In the genomic region with DNA sequence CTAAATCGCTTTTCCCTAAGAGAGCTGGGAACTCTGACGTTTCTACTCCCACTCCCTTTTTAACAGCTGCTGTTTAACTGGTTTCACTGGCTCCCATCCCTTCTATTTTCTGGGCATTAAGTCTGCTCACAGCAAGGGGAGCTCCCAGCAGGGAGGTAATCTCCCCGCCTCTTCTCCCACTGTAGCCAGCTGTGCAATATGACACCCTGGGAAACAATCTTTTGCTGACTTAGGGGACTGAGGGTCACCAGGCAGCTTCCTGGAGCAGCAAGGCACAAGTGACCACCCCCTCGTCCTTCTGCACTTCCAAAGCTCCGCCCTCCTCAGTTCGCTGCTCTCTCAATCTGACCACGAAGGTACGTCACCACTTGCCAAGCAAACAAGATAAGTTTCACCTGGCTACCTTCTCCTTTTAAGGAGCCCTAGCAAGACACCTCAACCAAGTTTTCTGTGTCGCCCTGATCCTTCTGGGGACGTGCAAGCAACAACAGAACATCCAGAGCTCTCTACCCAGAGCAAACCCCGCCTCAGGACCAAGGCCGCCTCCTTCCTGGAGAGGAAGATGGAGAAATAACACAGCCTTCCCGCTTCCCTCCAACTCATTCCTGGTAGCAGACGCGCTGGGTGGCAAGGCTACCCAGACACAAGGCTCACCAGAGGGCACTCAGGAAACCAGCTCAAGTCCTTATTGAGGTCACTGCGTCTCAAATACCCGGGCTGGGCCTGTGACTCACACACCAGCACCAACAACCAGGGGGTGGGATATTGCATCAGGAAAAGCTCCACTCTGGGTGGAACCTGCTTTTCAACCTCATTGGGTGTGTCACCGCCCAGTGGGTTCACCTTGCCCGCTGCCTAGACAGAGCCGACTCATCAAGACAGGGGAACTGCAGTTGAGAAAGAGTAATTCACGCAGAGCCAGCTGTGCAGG, we compare ENCODE assay signal across 8 cellular contexts.
DNase-seq lines count a peak whose midpoint lies in the region; ATAC-seq and TF ChIP-seq lines count a peak whose summit lies in the region.

No MANE protein-coding gene starts in this region.

- no peaks in the 10 kb centered on the region for H3K9me3 ChIP-seq in esophagus squamous epithelium
- H3K9me3 ChIP-seq in stomach, result no peaks in the 10 kb centered on the region

- H3K27ac Mint-ChIP-seq in natural killer cell, result peak overlapping the region; percentile 53 to 71

- peaks cover 46 to 97% (median 66%) of the 10 kb centered on the region in 3 donors for H3K4me1 ChIP-seq in esophagus squamous epithelium
- H3K4me1 ChIP-seq in stomach, result peaks cover 68 to 91% (median 80%) of the 10 kb centered on the region in 4 donors

- H3K27ac ChIP-seq in esophagus squamous epithelium (peak overlapping the region; percentile 86 to 90 (median 88)), stomach (peak overlapping the region; percentile 85 to 94 (median 90))

- H3K4me3 ChIP-seq in esophagus squamous epithelium (peak overlapping the region in 3 of 4 donors; percentile 13 to 44 (median 17)), stomach (peak overlapping the region in 1 of 4 donors; percentile 20)

- 24 to 41% methylated on average over 3 to 20 of the region's 21 CpGs for WGBS in esophagus squamous epithelium, 2 donors
- WGBS in stomach, 5 donors, result 11 to 32% (median 18%) methylated on average over 19 to 21 of the region's 21 CpGs

- H3K27me3 ChIP-seq in esophagus squamous epithelium (no peaks in the 10 kb centered on the region), stomach (no peaks in the 10 kb centered on the region)

- TF ChIP-seq CTCF in esophagus squamous epithelium (IDR thresholded peaks at IDR 0.05), result peak in 1 of 6 experiments; percentile 12
- TF ChIP-seq CTCF in natural killer cell (IDR thresholded peaks at IDR 0.05), result no peak
- TF ChIP-seq CTCF in stomach (IDR thresholded peaks at IDR 0.05), result no peak

- TF ChIP-seq EP300 in stomach (IDR thresholded peaks at IDR 0.05), result peak; percentile 59

- no peak overlapping the region for H3K4me3 Mint-ChIP-seq in natural killer cell

- intact Hi-C loops in esophagus squamous epithelium (cut with DNase I) (no loop called here), natural killer cell (cut with micrococcal nuclease) (no loop called here), stomach (cut with DNase I; ENCODE audit: low total_unique reads) (no loop called here)

- ATAC-seq in HG02981 (IDR thresholded peaks at IDR 0.05; ENCODE audit: unreplicated experiment) (peak; percentile 44), natural killer cell (peak; percentile 66 to 71 (median 70)), GM19397 (IDR thresholded peaks at IDR 0.05; ENCODE audit: unreplicated experiment) (no peak)

- H3K27me3 Mint-ChIP-seq in natural killer cell (ENCODE audit: low read depth in 2 of 2), result no peaks in the 10 kb centered on the region

- DNase-seq in DMS153 treated with DMSO at 0.1 percent for 48 hours (lab: John Stamatoyannopoulos, UW; ENCODE audit: unreplicated experiment), result peak; percentile 39
- peak; percentile 80 to 93 for DNase-seq in NOMO-1 (lab: John Stamatoyannopoulos, UW; ENCODE audit: unreplicated experiment in 2 of 2)
- peak; percentile 65 for DNase-seq in activated T-cell treated with anti-CD3 and anti-CD28 coated beads for 48 hours (ENCODE audit: low read depth)
- DNase-seq in esophagus squamous epithelium (lab: John Stamatoyannopoulos, UW), result no peak
- no peak for DNase-seq in natural killer cell
- peak; percentile 85 for DNase-seq in stomach

- peaks cover 41 to 54% of the 10 kb centered on the region in 2 donors for H3K4me1 Mint-ChIP-seq in natural killer cell

- H3K36me3 ChIP-seq in esophagus squamous epithelium (peaks cover 0 to 23% (median 4%) of the 10 kb centered on the region in 3 donors), stomach (peaks cover 0 to 10% (median 0%) of the 10 kb centered on the region in 4 donors)

- TF ChIP-seq POLR2A in esophagus squamous epithelium (IDR thresholded peaks at IDR 0.05) (peak in 1 of 4 donors; percentile 7), stomach (IDR thresholded peaks at IDR 0.05) (no peak)

- H3K9me3 Mint-ChIP-seq in natural killer cell, result no peaks in the 10 kb centered on the region

- no peaks in the 10 kb centered on the region for H3K36me3 Mint-ChIP-seq in natural killer cell

Comparison
In these comparisons a context has a peak if more than half of its experiments do, and no peak if none do; other contexts are left out.
1. DNase-seq: peak in DMS153 treated with DMSO at 0.1 percent for 48 hours (single experiment), NOMO-1 (2 of 2), activated T-cell treated with anti-CD3 and anti-CD28 coated beads for 48 hours (single experiment) and stomach (single experiment); none in esophagus squamous epithelium (single experiment) and natural killer cell (single experiment).